19 cellular contexts compared by ENCODE assay signal in the genomic region with DNA sequence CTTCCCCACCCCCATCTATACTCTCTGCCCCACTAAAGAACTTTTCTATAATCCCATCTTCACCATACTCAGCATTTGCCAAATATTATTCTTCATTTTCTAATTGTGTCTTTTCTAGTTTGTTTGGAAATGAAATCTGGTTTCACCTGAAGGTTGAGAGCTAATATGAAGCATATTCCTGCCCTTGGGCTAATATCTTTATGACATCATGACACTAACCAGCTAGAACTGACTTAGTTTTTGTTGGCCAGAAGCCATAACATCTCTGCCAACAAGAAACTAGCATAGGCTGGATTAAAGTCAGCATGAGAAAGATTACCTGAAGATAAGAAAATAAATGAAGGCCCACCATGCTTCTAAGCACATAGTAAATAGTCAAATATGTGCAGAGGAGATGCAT. TPM values are rescaled to one million over a fixed set of nuclear protein-coding genes. Genes with fewer than 3 reads are reported as not detected.
DNase-seq lines count a peak whose midpoint lies in the region; ATAC-seq, FAIRE-seq and TF ChIP-seq lines count a peak whose summit lies in the region.
"Had no signal": no experiment of that assay in that cellular context is flagged by ENCODE, and none has a peak within 500 bp of the region (broad histone marks: within the 10 kb centered on the region; RNA-seq: fewer than 3 reads in every experiment).

No MANE protein-coding gene starts in this region.

- H3K27ac ChIP-seq in PC-9 (no peak overlapping the region), keratinocyte (ENCODE audit: control insufficient read depth, insufficient read depth, low read length) (peak overlapping the region; percentile 16), uterus (no peak overlapping the region)

- H3K36me3 ChIP-seq in PC-9 (ENCODE audit: low read depth), result no peaks in the 10 kb centered on the region
- no peaks in the 10 kb centered on the region for H3K36me3 ChIP-seq in keratinocyte (ENCODE audit: control insufficient read depth in 2 of 2, extremely low read depth in 1 of 2, insufficient read depth in 2 of 2, low read length in 2 of 2)
- no peaks in the 10 kb centered on the region for H3K36me3 ChIP-seq in uterus

- no TSS peak for BruUV-seq in PC-9 (replicated peaks; lab: Mats Ljungman, UMichigan)

- H3K9me3 Mint-ChIP-seq in chondrocyte (ENCODE audit: low read depth), result peaks cover 7% of the 10 kb centered on the region
- H3K9me3 Mint-ChIP-seq in stimulated activated effector memory CD8-positive, alpha-beta T cell treated with anti-CD3 and anti-CD28 coated beads, Interleukin-12 subunit alpha, Interleukin-12 subunit beta, amount 100 ng/mL, for 72 hours, result no peaks in the 10 kb centered on the region

- TF ChIP-seq CTCF in PC-9 (conservative IDR thresholded peaks at IDR 0.05) (no peak), chondrocyte (IDR thresholded peaks at IDR 0.05) (no peak), keratinocyte (optimal IDR thresholded peaks at IDR 0.05 in 1 of 3, IDR thresholded peaks at IDR 0.05 in 1 of 3, conservative IDR thresholded peaks at IDR 0.05 in 1 of 3; ENCODE audit: extremely low read depth in 1 of 3, insufficient read depth in 2 of 3, low read length in 3 of 3) (no peak), GM13977 (IDR thresholded peaks at IDR 0.05; ENCODE audit: extremely low read depth, insufficient read depth, missing control alignments) (no peak), uterus (IDR thresholded peaks at IDR 0.05) (no peak)

- H3K4me1 ChIP-seq in PC-9 (replicated peaks; ENCODE audit: insufficient read depth) (peaks cover 12% of the 10 kb centered on the region; the same call in 1 of the 2 replicates), keratinocyte (ENCODE audit: control insufficient read depth, extremely low read depth, insufficient read depth, low read length) (peaks cover 30% of the 10 kb centered on the region), uterus (no peaks in the 10 kb centered on the region)

- CTCF ChIA-PET in PC-9 (lab: Charles Lee), result interaction anchor here (0.6 to 0.7 kb wide), 2 partner anchors 66 to 152 kb away, joined by 3 to 4 read pairs; no protein-coding TSS in a partner anchor

- H3K9me3 ChIP-seq in PC-9 (ENCODE audit: insufficient read depth, low read depth) (no peaks in the 10 kb centered on the region), keratinocyte (ENCODE audit: control insufficient read depth, low read depth, low read length) (peaks cover 2% of the 10 kb centered on the region), uterus (no peaks in the 10 kb centered on the region)

- H3K79me2 ChIP-seq in PC-9 (ENCODE audit: low read depth), result no peaks in the 10 kb centered on the region
- no peaks in the 10 kb centered on the region for H3K79me2 ChIP-seq in keratinocyte (ENCODE audit: control insufficient read depth, insufficient read depth, low read length)

- H3K4me2 ChIP-seq in PC-9 (peak overlapping the region; percentile 2; the same call in 1 of the 2 replicates), keratinocyte (ENCODE audit: control insufficient read depth, extremely low read depth, insufficient read depth, low read depth, low read length) (peak overlapping the region; percentile 39)

- H2AFZ ChIP-seq in PC-9 (no peak overlapping the region), keratinocyte (ENCODE audit: control insufficient read depth, low read length) (no peak overlapping the region)

- no peak for TF ChIP-seq POLR2A in uterus (IDR thresholded peaks at IDR 0.05)

- no peaks in the 10 kb centered on the region for H3K9me1 ChIP-seq in keratinocyte (ENCODE audit: control insufficient read depth, extremely low read depth, insufficient read depth, low read length)

- DNase-seq in DMS79 treated with DMSO at 0.1 percent for 48 hours (lab: John Stamatoyannopoulos, UW) (peak; percentile 22), PC-9 (peak in 1 of 2 experiments; percentile 37), chondrocyte (ENCODE audit: low spot score) (no peak), keratinocyte (ENCODE audit: low read depth, low spot score) (no peak), GM13977 (ENCODE audit: low spot score) (no peak), uterus (no peak), NK-92 (lab: John Stamatoyannopoulos, UW; ENCODE audit: unreplicated experiment) (no peak)
- no peak for DNase-seq in stimulated activated effector memory CD8-positive, alpha-beta T cell treated with anti-CD3 and anti-CD28 coated beads, Interleukin-12 subunit alpha, Interleukin-12 subunit beta, amount 100 ng/mL, for 72 hours (ENCODE audit: low spot score in 2 of 2)
- DNase-seq: activated CD8-positive, alpha-beta memory T cell treated with anti-CD3 and anti-CD28 coated beads for 24 hours; activated effector memory CD4-positive, alpha-beta T cell treated with Interleukin-2 at 50 U/mL for 16 hours; effector CD8-positive, alpha-beta T cell; islet precursor cell; NCI-H1105; stimulated activated CD4-positive, alpha-beta T cell treated with anti-CD3 and anti-CD28 coated beads, Interleukin-4, amount 100 ng/mL, for 4 hours had no signal

- in situ Hi-C loops in GM13977 (cut with MboI; ENCODE audit: low pct_unique_long_range_greater_than_20kb, low sequenced_read_pairs, unreplicated experiment), result no loop called here

- dilution Hi-C loops in keratinocyte (cut with MboI; ENCODE audit: extremely low pct_ligation_motif_present, low sequenced_read_pairs), result no loop called here

- H3K9ac ChIP-seq in keratinocyte (ENCODE audit: control insufficient read depth, extremely low read depth, insufficient read depth, low read length), result no peak overlapping the region

- no peaks in the 10 kb centered on the region for H4K20me1 ChIP-seq in PC-9 (ENCODE audit: insufficient read depth)
- no peaks in the 10 kb centered on the region for H4K20me1 ChIP-seq in keratinocyte (ENCODE audit: control insufficient read depth, extremely low read depth, insufficient read depth, low read length)

- peak; percentile 78 for FAIRE-seq in keratinocyte (lab: Jason Lieb, UNC)

- H3K27me3 ChIP-seq in PC-9 (ENCODE audit: insufficient read depth, low read depth) (no peaks in the 10 kb centered on the region), keratinocyte (ENCODE audit: control insufficient read depth, extremely low read depth, insufficient read depth, low read length) (no peaks in the 10 kb centered on the region), uterus (no peaks in the 10 kb centered on the region)

- H3K4me3 ChIP-seq in PC-9 (no peak overlapping the region), keratinocyte (ENCODE audit: control insufficient read depth in 2 of 3, extremely low read depth in 1 of 3, insufficient read depth in 2 of 3, low read depth in 1 of 3, low read length in 3 of 3) (no peak overlapping the region), uterus (no peak overlapping the region)

- intact Hi-C loops in PC-9 (cut with micrococcal nuclease; ENCODE audit: unreplicated experiment), result loop anchor here (1.0 to 5.0 kb wide), 2 partner anchors 127 to 470 kb away; no protein-coding TSS in a partner anchor
- intact Hi-C loops in uterus (cut with DNase I; ENCODE audit: low total_unique reads), result no loop called here

- H3K27ac Mint-ChIP-seq in chondrocyte (ENCODE audit: unreplicated experiment), result peak overlapping the region; percentile 30
- H3K27ac Mint-ChIP-seq in stimulated activated effector memory CD8-positive, alpha-beta T cell treated with anti-CD3 and anti-CD28 coated beads, Interleukin-12 subunit alpha, Interleukin-12 subunit beta, amount 100 ng/mL, for 72 hours, result no peak overlapping the region

- H3K4me1 Mint-ChIP-seq in chondrocyte (ENCODE audit: low read depth), result peaks cover 21% of the 10 kb centered on the region
- peaks cover 4% of the 10 kb centered on the region for H3K4me1 Mint-ChIP-seq in stimulated activated effector memory CD8-positive, alpha-beta T cell treated with anti-CD3 and anti-CD28 coated beads, Interleukin-12 subunit alpha, Interleukin-12 subunit beta, amount 100 ng/mL, for 72 hours

- H3K27me3 Mint-ChIP-seq in chondrocyte (ENCODE audit: low read depth), result peaks cover 2% of the 10 kb centered on the region

- H3K4me3 Mint-ChIP-seq in chondrocyte (ENCODE audit: unreplicated experiment), result no peak overlapping the region
- no peak overlapping the region for H3K4me3 Mint-ChIP-seq in stimulated activated effector memory CD8-positive, alpha-beta T cell treated with anti-CD3 and anti-CD28 coated beads, Interleukin-12 subunit alpha, Interleukin-12 subunit beta, amount 100 ng/mL, for 72 hours

- no peaks in the 10 kb centered on the region for H3F3A ChIP-seq in PC-9 (ENCODE audit: insufficient read depth, low read depth)

- POLR2A ChIA-PET in PC-9 (lab: Charles Lee; ENCODE audit: unreplicated experiment), result interaction anchor here (0.7 kb wide), 1 partner anchor 100 kb away, joined by 3 read pairs; no protein-coding TSS in a partner anchor

- peaks cover 1% of the 10 kb centered on the region for H3K36me3 Mint-ChIP-seq in chondrocyte (ENCODE audit: low read depth)
- H3K36me3 Mint-ChIP-seq in stimulated activated effector memory CD8-positive, alpha-beta T cell treated with anti-CD3 and anti-CD28 coated beads, Interleukin-12 subunit alpha, Interleukin-12 subunit beta, amount 100 ng/mL, for 72 hours, result no peaks in the 10 kb centered on the region

- H3K9me2 ChIP-seq in PC-9 (ENCODE audit: insufficient read depth), result no peaks in the 10 kb centered on the region

- ATAC-seq in stimulated activated effector memory CD8-positive, alpha-beta T cell treated with anti-CD3 and anti-CD28 coated beads, Interleukin-12 subunit alpha, Interleukin-12 subunit beta, amount 100 ng/mL, for 72 hours, result no peak

RNA-seq across cellular contexts. Expression of a gene that starts 16.7 kb away (rescaled TPM):
- total RNA-seq in PC-9 (2021), result 1.7 and 2.1 TPM in 2 replicates
- total RNA-seq in chondrocyte, result 0.25 to 0.36 TPM in 2 of 3 replicates, not detected in the other
- polyA plus RNA-seq in keratinocyte, result 0.23 to 0.50 TPM (median 0.34 TPM) in 3 replicates
- polyA plus RNA-seq in keratinocyte (2011; ENCODE audit: low read depth), result 0.41 TPM
- polyA plus RNA-seq in keratinocyte (2011; cell fraction: cytosol; rRNA removed), result 0.17 and 0.25 TPM in 2 replicates
- 3.1 and 3.6 TPM in 2 replicates for polyA plus RNA-seq in keratinocyte (2011; cell fraction: nucleus; rRNA removed)
- 0.24 and 0.71 TPM in 2 replicates for polyA plus RNA-seq in keratinocyte (2012; ENCODE audit: low replicate concordance)
- 0.13 to 0.42 TPM in 2 of 3 replicates, not detected in the other for polyA minus RNA-seq in keratinocyte
- not detected for polyA minus RNA-seq in keratinocyte (2011; cell fraction: cytosol; rRNA and poly(A)+ RNA removed)
- 0.95 and 1.4 TPM in 2 replicates for polyA minus RNA-seq in keratinocyte (2011; cell fraction: nucleus; rRNA and poly(A)+ RNA removed)
- total RNA-seq in uterus, result 1 to 10 TPM in 2 of 4 donors, under 1 TPM in 1, not detected in 1; 0.26 to 1.4 (median 1.2) TPM
- total RNA-seq: IMR-90 had no signal
- polyA plus RNA-seq: IMR-90 had no signal

RNA-seq across cellular contexts. Expression of a gene that starts 20.0 kb away (rescaled TPM):
- total RNA-seq in PC-9 (2021) (not detected in 2 replicates), chondrocyte (not detected in 3 replicates), uterus (not detected)
- not detected in 3 replicates for polyA plus RNA-seq in keratinocyte
- polyA plus RNA-seq in keratinocyte (2011; ENCODE audit: low read depth), result not detected
- not detected in 2 replicates for polyA plus RNA-seq in keratinocyte (2011; cell fraction: cytosol; rRNA removed)
- not detected in 2 replicates for polyA plus RNA-seq in keratinocyte (2011; cell fraction: nucleus; rRNA removed)
- polyA plus RNA-seq in keratinocyte (2012; ENCODE audit: low replicate concordance), result not detected in 2 replicates
- not detected in 3 replicates for polyA minus RNA-seq in keratinocyte
- polyA minus RNA-seq in keratinocyte (2011; cell fraction: cytosol; rRNA and poly(A)+ RNA removed), result not detected
- polyA minus RNA-seq in keratinocyte (2011; cell fraction: nucleus; rRNA and poly(A)+ RNA removed), result not detected in 2 replicates
- total RNA-seq: Calu3, H4, IMR-90, NCI-H460, ureter had no signal
- polyA plus RNA-seq: IMR-90 had no signal

RNA-seq across cellular contexts. Expression of a gene that starts 30.7 kb away (rescaled TPM):
- total RNA-seq in PC-9 (2021) (not detected in 2 replicates), chondrocyte (not detected in 3 replicates), uterus (not detected)
- 0.05 TPM in 1 of 3 replicates, not detected in the others for polyA plus RNA-seq in keratinocyte
- polyA plus RNA-seq in keratinocyte (2011; ENCODE audit: low read depth), result not detected
- polyA plus RNA-seq in keratinocyte (2011; cell fraction: cytosol; rRNA removed), result 0.10 TPM in 1 of 2 replicates, not detected in the other
- not detected in 2 replicates for polyA plus RNA-seq in keratinocyte (2011; cell fraction: nucleus; rRNA removed)
- not detected in 2 replicates for polyA plus RNA-seq in keratinocyte (2012; ENCODE audit: low replicate concordance)
- not detected in 3 replicates for polyA minus RNA-seq in keratinocyte
- polyA minus RNA-seq in keratinocyte (2011; cell fraction: cytosol; rRNA and poly(A)+ RNA removed), result not detected
- not detected in 2 replicates for polyA minus RNA-seq in keratinocyte (2011; cell fraction: nucleus; rRNA and poly(A)+ RNA removed)
- total RNA-seq: Calu3, H4, IMR-90, NCI-H460 had no signal
- polyA plus RNA-seq: IMR-90 had no signal

RNA-seq across cellular contexts. Expression of a gene that starts 49.9 kb away (rescaled TPM):
- total RNA-seq in PC-9 (2021) (30.7 and 35.0 TPM in 2 replicates), chondrocyte (11.4 to 12.2 TPM (median 12.2 TPM) in 3 replicates), uterus (10 to 100 TPM in 3 of 4 donors, 1 to 10 TPM in 1; 7.4 to 21.9 (median 18.2) TPM)
- 12.7 to 20.3 TPM (median 13.1 TPM) in 3 replicates for polyA plus RNA-seq in keratinocyte
- 24.7 TPM for polyA plus RNA-seq in keratinocyte (2011; ENCODE audit: low read depth)
- polyA plus RNA-seq in keratinocyte (2011; cell fraction: cytosol; rRNA removed), result 15.2 and 16.2 TPM in 2 replicates
- 12.4 and 13.8 TPM in 2 replicates for polyA plus RNA-seq in keratinocyte (2011; cell fraction: nucleus; rRNA removed)
- polyA plus RNA-seq in keratinocyte (2012; ENCODE audit: low replicate concordance), result 19.0 and 20.1 TPM in 2 replicates
- polyA minus RNA-seq in keratinocyte, result 4.6 to 7.1 TPM (median 6.2 TPM) in 3 replicates
- polyA minus RNA-seq in keratinocyte (2011; cell fraction: cytosol; rRNA and poly(A)+ RNA removed), result 4.0 TPM
- polyA minus RNA-seq in keratinocyte (2011; cell fraction: nucleus; rRNA and poly(A)+ RNA removed), result 3.2 and 13.0 TPM in 2 replicates

RNA-seq across cellular contexts. Expression of a gene that starts 50.5 kb away (rescaled TPM):
- total RNA-seq in PC-9 (2021) (27.3 and 31.9 TPM in 2 replicates), chondrocyte (18.8 to 24.7 TPM (median 20.5 TPM) in 3 replicates), uterus (10 to 100 TPM; 10.9 to 43.6 (median 18.4) TPM)
- polyA plus RNA-seq in keratinocyte, result 13.6 to 22.1 TPM (median 17.1 TPM) in 3 replicates
- polyA plus RNA-seq in keratinocyte (2011; ENCODE audit: low read depth), result 13.3 TPM
- 9.7 and 9.8 TPM in 2 replicates for polyA plus RNA-seq in keratinocyte (2011; cell fraction: cytosol; rRNA removed)
- 33.7 and 38.7 TPM in 2 replicates for polyA plus RNA-seq in keratinocyte (2011; cell fraction: nucleus; rRNA removed)
- 15.0 and 19.8 TPM in 2 replicates for polyA plus RNA-seq in keratinocyte (2012; ENCODE audit: low replicate concordance)
- polyA minus RNA-seq in keratinocyte, result 39.9 to 58.8 TPM (median 52.6 TPM) in 3 replicates
- polyA minus RNA-seq in keratinocyte (2011; cell fraction: cytosol; rRNA and poly(A)+ RNA removed), result 13.6 TPM
- 25.0 and 42.0 TPM in 2 replicates for polyA minus RNA-seq in keratinocyte (2011; cell fraction: nucleus; rRNA and poly(A)+ RNA removed)
